12 cellular contexts compared by ENCODE assay signal in genomic region chr18:9719421-9719981, GRCh38. TPM values are rescaled to one million over a fixed set of nuclear protein-coding genes. Genes with fewer than 3 reads are reported as not detected.
DNase-seq lines count a peak whose midpoint lies in the region; ATAC-seq and TF ChIP-seq lines count a peak whose summit lies in the region.
"Had no signal": no experiment of that assay in that cellular context is flagged by ENCODE, and none has a peak within 500 bp of the region (broad histone marks: within the 10 kb centered on the region; RNA-seq: fewer than 3 reads in every experiment).

No MANE protein-coding gene starts in this region.

- no peak for TF ChIP-seq CTCF in coronary artery (IDR thresholded peaks at IDR 0.05)

- no peak overlapping the region for H3K4me3 ChIP-seq in coronary artery

- DNase-seq in COR-L47 (lab: John Stamatoyannopoulos, UW), result peak; percentile 83
- peak; percentile 57 for DNase-seq in NCI-H2196 treated with DMSO at 0.1 percent for 48 hours (lab: John Stamatoyannopoulos, UW; ENCODE audit: unreplicated experiment)
- peak; percentile 76 for DNase-seq in coronary artery (ENCODE audit: low spot score)
- DNase-seq in nucleus accumbens (lab: John Stamatoyannopoulos, UW), result peak in 33 of 56 donors; percentile 11 to 72 (median 33)
- DNase-seq in D341Med (ENCODE audit: low spot score), result no peak
- no peak for DNase-seq in Right ventricle myocardium superior
- DNase-seq: activated CD4-positive, alpha-beta T cell treated with anti-CD3 and anti-CD28 coated beads, Interleukin-2, amount 50 U/mL, for 4 hours; naive thymus-derived CD4-positive, alpha-beta T cell; NCI-H1694; stimulated activated naive CD4-positive, alpha-beta T cell had no signal

- H3K27ac ChIP-seq in coronary artery, result peak overlapping the region; percentile 11 to 35

- ATAC-seq in GM19395 (IDR thresholded peaks at IDR 0.05; ENCODE audit: unreplicated experiment) (no peak), Right ventricle myocardium superior (ENCODE audit: poor library complexity) (no peak), GM19463 (IDR thresholded peaks at IDR 0.05; ENCODE audit: unreplicated experiment) (no peak)
- ATAC-seq: naive thymus-derived CD4-positive, alpha-beta T cell had no signal

- intact Hi-C loops in Right ventricle myocardium superior (cut with DNase I), result loop anchor here (10.0 kb wide), 1 partner anchor 65 kb away; no protein-coding TSS in a partner anchor

RNA-seq across cellular contexts. Expression of gene RAB31, which starts 11.4 kb away (rescaled TPM):
- 12.1 TPM for total RNA-seq in Right ventricle myocardium superior

Comparison
In these comparisons a context has a peak if more than half of its experiments do, and no peak if none do; other contexts are left out.
1. DNase-seq: peak in COR-L47 (single experiment), NCI-H2196 treated with DMSO at 0.1 percent for 48 hours (single experiment), coronary artery (single experiment) and nucleus accumbens (33 of 56); none in D341Med (single experiment) and Right ventricle myocardium superior (single experiment).